26 cellular contexts compared by ENCODE assay signal in the genomic region with DNA sequence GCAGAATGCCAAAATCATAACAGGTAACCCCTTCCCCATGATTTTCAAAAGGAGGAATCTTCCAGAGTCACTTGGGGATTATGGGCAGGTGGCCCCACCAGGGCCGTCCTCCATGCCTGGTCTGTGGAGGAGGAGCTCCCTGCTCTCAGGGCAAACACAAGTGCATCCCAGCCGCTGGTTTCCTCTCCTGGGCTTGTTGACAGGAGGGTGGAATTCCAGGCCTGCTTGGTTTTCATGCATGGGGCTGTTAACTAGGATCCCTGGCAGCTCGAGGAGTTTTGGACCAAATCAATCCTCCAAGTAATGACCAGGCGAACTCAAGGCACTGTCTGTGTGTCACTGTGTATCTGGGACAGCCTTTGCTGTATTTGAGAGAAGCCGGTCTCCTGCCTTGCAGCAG. TPM values are rescaled to one million over a fixed set of nuclear protein-coding genes. Genes with fewer than 3 reads are reported as not detected.
A peak's percentile ranks its signal among the peaks of the same experiment; 100 is the strongest.
DNase-seq lines count a peak whose midpoint lies in the region; ATAC-seq, FAIRE-seq and TF ChIP-seq lines count a peak whose summit lies in the region.
"Had no signal": no experiment of that assay in that cellular context is flagged by ENCODE, and none has a peak within 500 bp of the region (broad histone marks: within the 10 kb centered on the region; RNA-seq: fewer than 3 reads in every experiment).

No MANE protein-coding gene starts in this region.

- peak overlapping the region; percentile 43 for H3K27ac Mint-ChIP-seq in type B pancreatic cell
- H3K27ac Mint-ChIP-seq in naive thymus-derived CD8-positive, alpha-beta T cell: no peak overlapping the region
- no peak overlapping the region for H3K27ac Mint-ChIP-seq in stimulated activated naive CD8-positive, alpha-beta T cell treated with anti-CD3 and anti-CD28 coated beads, Interleukin-15, amount 100 ng/mL, for 72 hours
- H3K27ac Mint-ChIP-seq: activated naive CD4-positive, alpha-beta T cell treated with anti-CD3 and anti-CD28 coated beads, Interleukin-2, amount 50 U/mL, for 72 hours; CD4-positive, CD25-positive, alpha-beta regulatory T cell; memory B cell; T-helper 1 cell treated with Interleukin-12 subunit alpha and Interleukin-12 subunit beta and Interleukin-4 antibody, amounts not matched to agents 30 μg/mL and 1 μg/mL, for 36 hours had no signal

- POLR2A ChIA-PET in HepG2 (lab: Yijun Ruan, JAX): interaction anchor here (1.8 kb wide), 1 partner anchor 9 kb away, joined by 5 read pairs; no protein-coding TSS in a partner anchor
- POLR2A ChIA-PET in naive thymus-derived CD8-positive, alpha-beta T cell (lab: Charles Lee): no interaction called here

- 13% methylated on average over 5 of the region's 5 CpGs for WGBS in HepG2 (ENCODE audit: low lambda C conversion rate)
- no CpG with 5 or more reads among the region's 5 CpGs for WGBS in right lobe of liver (ENCODE audit: insufficient coverage, low coverage, low lambda C conversion rate, missing lambda C conversion rate)

- H3K4me3 ChIP-seq in HepG2 (replicated peaks in 1 of 3; ENCODE audit: insufficient read depth in 1 of 3, low read depth in 2 of 3, low read length in 3 of 3) (no peak overlapping the region), right lobe of liver (no peak overlapping the region), coronary artery (no peak overlapping the region), mucosa of rectum (ENCODE audit: low read length in 2 of 2) (peak overlapping the region in 1 of 2 donors; percentile 26)
- H3K4me3 ChIP-seq: ascending aorta, esophagus muscularis mucosa, gastroesophageal sphincter, GM12878, K562 had no signal

- no peak for TF ChIP-seq CTCF in HepG2 (CRISPR knock-in tag; IDR thresholded peaks at IDR 0.05)
- TF ChIP-seq CTCF in right lobe of liver (IDR thresholded peaks at IDR 0.05): no peak
- no peak for TF ChIP-seq CTCF in coronary artery (IDR thresholded peaks at IDR 0.05)
- TF ChIP-seq CTCF in type B pancreatic cell (conservative IDR thresholded peaks at IDR 0.05): no peak

- peaks cover 7% of the 10 kb centered on the region; the same call in 1 of the 2 replicates for H3K9me3 ChIP-seq in HepG2 (ENCODE audit: low read length)
- H3K9me3 ChIP-seq in right lobe of liver: no peaks in the 10 kb centered on the region
- peaks cover 0 to 3% of the 10 kb centered on the region in 2 donors for H3K9me3 ChIP-seq in mucosa of rectum (ENCODE audit: control insufficient read depth in 2 of 2, low read length in 2 of 2)
- H3K9me3 ChIP-seq: ascending aorta had no signal

- CTCF ChIA-PET in HepG2 (lab: Yijun Ruan, JAX; ENCODE audit: low intra/inter-chr PET ratio, low total read pairs): no interaction called here

- H3K9ac ChIP-seq in HepG2 (ENCODE audit: insufficient read depth, low read depth, low read length) (no peak overlapping the region), mucosa of rectum (ENCODE audit: low read depth in 1 of 2, low read length in 2 of 2) (peak overlapping the region in 1 of 2 donors; percentile 15)

- H3K36me3 ChIP-seq in HepG2 (replicated peaks in 1 of 2; ENCODE audit: control insufficient read depth in 1 of 2, insufficient read depth in 2 of 2, low read length in 2 of 2): no peaks in the 10 kb centered on the region
- H3K36me3 ChIP-seq in right lobe of liver: no peaks in the 10 kb centered on the region
- H3K36me3 ChIP-seq in mucosa of rectum (ENCODE audit: control insufficient read depth in 2 of 2, insufficient read depth in 2 of 2, low read length in 2 of 2): no peaks in the 10 kb centered on the region
- H3K36me3 ChIP-seq: ascending aorta, esophagus muscularis mucosa, gastroesophageal sphincter had no signal

- peaks cover 14% of the 10 kb centered on the region for H3K4me1 Mint-ChIP-seq in type B pancreatic cell (ENCODE audit: unreplicated experiment)
- H3K4me1 Mint-ChIP-seq in naive thymus-derived CD8-positive, alpha-beta T cell: peaks cover 0 to 21% (median 6%) of the 10 kb centered on the region in 4 donors
- peaks cover 62% of the 10 kb centered on the region for H3K4me1 Mint-ChIP-seq in stimulated activated naive CD8-positive, alpha-beta T cell treated with anti-CD3 and anti-CD28 coated beads, Interleukin-15, amount 100 ng/mL, for 72 hours
- H3K4me1 Mint-ChIP-seq: CD4-positive, CD25-positive, alpha-beta regulatory T cell; memory B cell had no signal

- H3K27me3 Mint-ChIP-seq in type B pancreatic cell: no peaks in the 10 kb centered on the region
- peaks cover 0 to 2% (median 0%) of the 10 kb centered on the region in 5 donors for H3K27me3 Mint-ChIP-seq in naive thymus-derived CD8-positive, alpha-beta T cell
- H3K27me3 Mint-ChIP-seq in stimulated activated naive CD8-positive, alpha-beta T cell treated with anti-CD3 and anti-CD28 coated beads, Interleukin-15, amount 100 ng/mL, for 72 hours: no peaks in the 10 kb centered on the region
- H3K27me3 Mint-ChIP-seq: CD4-positive, CD25-positive, alpha-beta regulatory T cell had no signal

- no peaks in the 10 kb centered on the region for H4K20me1 ChIP-seq in HepG2 (ENCODE audit: insufficient read depth, low read length)

- ATAC-seq in HepG2 (peak; percentile 62), right lobe of liver (no peak), GM21381 (IDR thresholded peaks at IDR 0.05; ENCODE audit: unreplicated experiment) (no peak)
- ATAC-seq in naive thymus-derived CD8-positive, alpha-beta T cell: no peak
- no peak for ATAC-seq in stimulated activated naive CD8-positive, alpha-beta T cell treated with anti-CD3 and anti-CD28 coated beads, Interleukin-15, amount 100 ng/mL, for 72 hours
- ATAC-seq: gastroesophageal sphincter, GM12878, sciatic nerve had no signal

- H3K27me3 ChIP-seq in HepG2 (ENCODE audit: control insufficient read depth in 1 of 2, insufficient read depth in 2 of 2, low read length in 2 of 2) (no peaks in the 10 kb centered on the region), right lobe of liver (no peaks in the 10 kb centered on the region), mucosa of rectum (ENCODE audit: control insufficient read depth in 2 of 2, insufficient read depth in 2 of 2, low read length in 2 of 2) (no peaks in the 10 kb centered on the region)
- H3K27me3 ChIP-seq: ascending aorta, esophagus muscularis mucosa, gastroesophageal sphincter had no signal

- no peak for TF ChIP-seq RAD21 in HepG2 (CRISPR knock-in tag; IDR thresholded peaks at IDR 0.05)

- H3K36me3 Mint-ChIP-seq in type B pancreatic cell: peaks cover 1% of the 10 kb centered on the region
- peaks cover 0 to 3% (median 0%) of the 10 kb centered on the region in 3 donors for H3K36me3 Mint-ChIP-seq in naive thymus-derived CD8-positive, alpha-beta T cell
- H3K36me3 Mint-ChIP-seq: CD4-positive, CD25-positive, alpha-beta regulatory T cell; memory B cell had no signal

- BruUV-seq in HepG2 (replicated peaks; lab: Mats Ljungman, UMichigan): no TSS peak

- TF ChIP-seq EP300 in HepG2 (IDR thresholded peaks at IDR 0.05; ENCODE audit: low read depth in 2 of 2, low read length in 2 of 2) (no peak), HepG2 (CRISPR knock-in tag; IDR thresholded peaks at IDR 0.05; ENCODE audit: borderline replicate concordance) (no peak)

- no peak overlapping the region for H2AFZ ChIP-seq in HepG2 (ENCODE audit: low read length)

- H3K27ac ChIP-seq in HepG2 (ENCODE audit: extremely low read length, insufficient read depth, low read length): no peak overlapping the region
- H3K27ac ChIP-seq in right lobe of liver: no peak overlapping the region
- H3K27ac ChIP-seq in coronary artery: no peak overlapping the region
- H3K27ac ChIP-seq in mucosa of rectum (ENCODE audit: low read depth in 2 of 2, low read length in 2 of 2): peak overlapping the region; percentile 45 to 64
- H3K27ac ChIP-seq: ascending aorta, esophagus muscularis mucosa, gastroesophageal sphincter had no signal

- peaks cover 2% of the 10 kb centered on the region for H3K9me3 Mint-ChIP-seq in type B pancreatic cell
- H3K9me3 Mint-ChIP-seq in naive thymus-derived CD8-positive, alpha-beta T cell: peaks cover 0 to 8% (median 0%) of the 10 kb centered on the region in 9 donors
- peaks cover 12 to 22% of the 10 kb centered on the region in 2 donors for H3K9me3 Mint-ChIP-seq in stimulated activated naive CD8-positive, alpha-beta T cell treated with anti-CD3 and anti-CD28 coated beads, Interleukin-15, amount 100 ng/mL, for 72 hours

- peak; percentile 52 for FAIRE-seq in HepG2 (lab: Jason Lieb, UNC)
- FAIRE-seq: GM12878 had no signal

- in situ Hi-C loops in HepG2 (cut with HindIII; ENCODE audit: extremely low pct_ligation_motif_present, low pct_unique_long_range_greater_than_20kb): no loop called here

- TF ChIP-seq POLR2A in HepG2 (IDR thresholded peaks at IDR 0.05; ENCODE audit: insufficient read depth in 1 of 2, low read depth in 2 of 2, low read length in 2 of 2) (no peak), right lobe of liver (IDR thresholded peaks at IDR 0.05) (no peak)

- DNase-seq in HepG2 (ENCODE audit: low spot score) (peak; percentile 43), right lobe of liver (no peak), coronary artery (ENCODE audit: low spot score) (peak; percentile 56), type B pancreatic cell (ENCODE audit: extremely low spot score, unreplicated experiment) (no peak)
- DNase-seq in naive thymus-derived CD8-positive, alpha-beta T cell: no peak
- DNase-seq in stimulated activated naive CD8-positive, alpha-beta T cell treated with anti-CD3 and anti-CD28 coated beads, Interleukin-15, amount 100 ng/mL, for 72 hours: no peak
- DNase-seq: CD4-positive, CD25-positive, alpha-beta regulatory T cell; DND-41; effector CD8-positive, alpha-beta T cell; hypothalamus; MM.1S; NCI-H146; NCI-H2171; NCI-H82 had no signal

- no peak overlapping the region for H3K4me3 Mint-ChIP-seq in type B pancreatic cell
- no peak overlapping the region for H3K4me3 Mint-ChIP-seq in naive thymus-derived CD8-positive, alpha-beta T cell
- no peak overlapping the region for H3K4me3 Mint-ChIP-seq in stimulated activated naive CD8-positive, alpha-beta T cell treated with anti-CD3 and anti-CD28 coated beads, Interleukin-15, amount 100 ng/mL, for 72 hours
- H3K4me3 Mint-ChIP-seq: CD4-positive, CD25-positive, alpha-beta regulatory T cell; memory B cell; T-helper 1 cell treated with Interleukin-12 subunit alpha and Interleukin-12 subunit beta and Interleukin-4 antibody, amounts not matched to agents 30 μg/mL and 1 μg/mL, for 36 hours had no signal

- peak overlapping the region; percentile 23 for H3K4me2 ChIP-seq in HepG2 (ENCODE audit: low read depth, low read length)

- no peaks in the 10 kb centered on the region for H3K79me2 ChIP-seq in HepG2 (ENCODE audit: insufficient read depth, low read length)

- H3K4me1 ChIP-seq in HepG2 (ENCODE audit: insufficient read depth, low read length) (peaks cover 43% of the 10 kb centered on the region), right lobe of liver (peaks cover 0 to 8% (median 1%) of the 10 kb centered on the region in 4 donors), mucosa of rectum (ENCODE audit: control insufficient read depth in 2 of 2, insufficient read depth in 2 of 2, low read length in 2 of 2) (peaks cover 22 to 37% of the 10 kb centered on the region in 2 donors)
- H3K4me1 ChIP-seq: ascending aorta, esophagus muscularis mucosa, gastroesophageal sphincter had no signal

- intact Hi-C loops in HepG2 (cut with micrococcal nuclease; ENCODE audit: unreplicated experiment): no loop called here
- intact Hi-C loops in right lobe of liver (cut with DNase I): no loop called here

RNA-seq across cellular contexts. Expression of gene FOSL2, which starts 45.3 kb away (rescaled TPM):
- total RNA-seq in HepG2 (2016; rRNA removed; fragmentation: Illumina TruSeq; extraction: Trizol): 2.3 and 3.4 TPM in 2 replicates
- total RNA-seq in HepG2 (2016; cell fraction: cytosol; rRNA removed; fragmentation: Illumina TruSeq; extraction: Trizol; ENCODE audit: low read depth): 0.53 and 0.61 TPM in 2 replicates
- 2.2 and 4.1 TPM in 2 replicates for total RNA-seq in HepG2 (2016; cell fraction: insoluble cytoplasmic fraction; rRNA removed; fragmentation: Illumina TruSeq; extraction: Trizol)
- total RNA-seq in HepG2 (2016; cell fraction: membrane; rRNA removed; fragmentation: Illumina TruSeq; extraction: Trizol): 1.3 and 1.4 TPM in 2 replicates
- total RNA-seq in HepG2 (2016; cell fraction: nucleus; rRNA removed; fragmentation: Illumina TruSeq; extraction: Trizol): 3.7 and 5.1 TPM in 2 replicates
- 18.1 and 20.1 TPM in 2 replicates for polyA plus RNA-seq in HepG2 (2011; rRNA removed)
- polyA plus RNA-seq in HepG2 (2011; cell fraction: cytosol; rRNA removed): 10.9 and 11.2 TPM in 2 replicates
- polyA plus RNA-seq in HepG2 (2011; cell fraction: nucleus; rRNA removed): 37.0 and 47.3 TPM in 2 replicates
- polyA plus RNA-seq in HepG2 (2012): 25.1 and 31.2 TPM in 2 replicates
- 0.21 and 0.26 TPM in 2 replicates for polyA plus RNA-seq in HepG2 (2016; cell fraction: cytosol; fragmentation: Illumina TruSeq; extraction: Trizol; ENCODE audit: low read depth)
- 2.0 and 2.4 TPM in 2 replicates for polyA plus RNA-seq in HepG2 (2016; cell fraction: insoluble cytoplasmic fraction; fragmentation: Illumina TruSeq; extraction: Trizol; ENCODE audit: low read depth)
- polyA plus RNA-seq in HepG2 (2016; cell fraction: membrane; fragmentation: Illumina TruSeq; extraction: Trizol; ENCODE audit: low read depth): 0.46 and 0.51 TPM in 2 replicates
- polyA plus RNA-seq in HepG2 (2016; cell fraction: nucleus; fragmentation: Illumina TruSeq; extraction: Trizol; ENCODE audit: insufficient read depth, low read depth): 3.9 and 4.9 TPM in 2 replicates
- polyA minus RNA-seq in HepG2 (2011; rRNA and poly(A)+ RNA removed; ENCODE audit: low replicate concordance): 62.9 and 84.8 TPM in 2 replicates
- 27.1 and 28.7 TPM in 2 replicates for polyA minus RNA-seq in HepG2 (2011; cell fraction: cytosol; rRNA and poly(A)+ RNA removed)
- polyA minus RNA-seq in HepG2 (2011; cell fraction: nucleus; rRNA and poly(A)+ RNA removed): 47.9 and 53.6 TPM in 2 replicates
- 10 to 100 TPM in 4 of 6 experiments, 1 to 10 TPM in 2; 8.1 to 70.7 (median 14.9) TPM for total RNA-seq in right lobe of liver
- 42.1 and 100 TPM in 2 replicates for total RNA-seq in type B pancreatic cell (ENCODE audit: low replicate concordance)
- 1 to 10 TPM; 1.2 to 1.6 TPM for total RNA-seq in naive thymus-derived CD8-positive, alpha-beta T cell
- polyA plus RNA-seq in naive thymus-derived CD8-positive, alpha-beta T cell: 1 to 10 TPM in 1 of 3 donors, under 1 TPM in 2; 0.46 to 6.5 (median 0.85) TPM

RNA-seq across cellular contexts. Expression of gene PLB1, which starts 57.9 kb away (rescaled TPM):
- total RNA-seq in HepG2 (2016; rRNA removed; fragmentation: Illumina TruSeq; extraction: Trizol) (0.17 and 0.20 TPM in 2 replicates), right lobe of liver (1 to 10 TPM in 3 of 6 experiments, under 1 TPM in 3; 0.66 to 1.9 (median 1.1) TPM), type B pancreatic cell (ENCODE audit: low replicate concordance) (1.9 and 3.4 TPM in 2 replicates)
- total RNA-seq in HepG2 (2016; cell fraction: cytosol; rRNA removed; fragmentation: Illumina TruSeq; extraction: Trizol; ENCODE audit: low read depth): 0.09 and 0.20 TPM in 2 replicates
- total RNA-seq in HepG2 (2016; cell fraction: insoluble cytoplasmic fraction; rRNA removed; fragmentation: Illumina TruSeq; extraction: Trizol): 0.12 and 0.41 TPM in 2 replicates
- 0.25 and 0.31 TPM in 2 replicates for total RNA-seq in HepG2 (2016; cell fraction: membrane; rRNA removed; fragmentation: Illumina TruSeq; extraction: Trizol)
- total RNA-seq in HepG2 (2016; cell fraction: nucleus; rRNA removed; fragmentation: Illumina TruSeq; extraction: Trizol): 0.31 and 0.50 TPM in 2 replicates
- polyA plus RNA-seq in HepG2 (2011; rRNA removed): 0.99 and 1.8 TPM in 2 replicates
- polyA plus RNA-seq in HepG2 (2011; cell fraction: cytosol; rRNA removed): 0.29 and 0.58 TPM in 2 replicates
- 4.4 and 5.8 TPM in 2 replicates for polyA plus RNA-seq in HepG2 (2011; cell fraction: nucleus; rRNA removed)
- 0.13 and 0.15 TPM in 2 replicates for polyA plus RNA-seq in HepG2 (2012)
- 0.06 and 0.43 TPM in 2 replicates for polyA plus RNA-seq in HepG2 (2016; cell fraction: cytosol; fragmentation: Illumina TruSeq; extraction: Trizol; ENCODE audit: low read depth)
- 0.14 and 0.59 TPM in 2 replicates for polyA plus RNA-seq in HepG2 (2016; cell fraction: insoluble cytoplasmic fraction; fragmentation: Illumina TruSeq; extraction: Trizol; ENCODE audit: low read depth)
- polyA plus RNA-seq in HepG2 (2016; cell fraction: membrane; fragmentation: Illumina TruSeq; extraction: Trizol; ENCODE audit: low read depth): 0.12 and 0.13 TPM in 2 replicates
- polyA plus RNA-seq in HepG2 (2016; cell fraction: nucleus; fragmentation: Illumina TruSeq; extraction: Trizol; ENCODE audit: insufficient read depth, low read depth): 0.21 and 0.93 TPM in 2 replicates
- 0.70 and 6.0 TPM in 2 replicates for polyA minus RNA-seq in HepG2 (2011; rRNA and poly(A)+ RNA removed; ENCODE audit: low replicate concordance)
- polyA minus RNA-seq in HepG2 (2011; cell fraction: cytosol; rRNA and poly(A)+ RNA removed): 0.20 and 0.88 TPM in 2 replicates
- polyA minus RNA-seq in HepG2 (2011; cell fraction: nucleus; rRNA and poly(A)+ RNA removed): 2.1 and 3.5 TPM in 2 replicates
- under 1 TPM in 1 of 2 experiments, not detected in 1; 0.34 TPM for total RNA-seq in naive thymus-derived CD8-positive, alpha-beta T cell
- polyA plus RNA-seq in naive thymus-derived CD8-positive, alpha-beta T cell: under 1 TPM in 2 of 3 donors, not detected in 1; 0.29 to 0.34 TPM
- total RNA-seq: OCI-LY7 had no signal

Comparison
In these comparisons a context has a peak if more than half of its experiments do, and no peak if none do; other contexts are left out.
1. DNase-seq: peak in HepG2 (single experiment) and coronary artery (single experiment); none in right lobe of liver (0 of 3), type B pancreatic cell (single experiment), naive thymus-derived CD8-positive, alpha-beta T cell (0 of 10) and stimulated activated naive CD8-positive, alpha-beta T cell treated with anti-CD3 and anti-CD28 coated beads, Interleukin-15, amount 100 ng/mL, for 72 hours (0 of 2).
2. H3K27ac ChIP-seq: peak in mucosa of rectum (2 of 2); none in HepG2 (single experiment), right lobe of liver (0 of 3) and coronary artery (0 of 2).